8 cellular contexts compared by ENCODE assay signal in genomic region chr5:126594676-126595485, GRCh38. TPM values are rescaled to one million over a fixed set of nuclear protein-coding genes. Genes with fewer than 3 reads are reported as not detected.
DNase-seq lines count a peak whose midpoint lies in the region; ATAC-seq and TF ChIP-seq lines count a peak whose summit lies in the region.

TSS of gene ALDH7A1 (minus strand) at chr5:126595219. CDS start at chr5:126595198, 21 bp downstream.

- peaks cover 33% of the 10 kb centered on the region for H3K36me3 Mint-ChIP-seq in brain

- TF ChIP-seq RAD21 in Ishikawa (IDR thresholded peaks at IDR 0.05; ENCODE audit: low read depth) = peak; percentile 41

- no peak for TF ChIP-seq EP300 in Ishikawa (IDR thresholded peaks at IDR 0.05; ENCODE audit: borderline replicate concordance)

- H3K27me3 Mint-ChIP-seq in brain = peaks cover 3% of the 10 kb centered on the region

- peak; percentile 77 for ATAC-seq in GM21723 (IDR thresholded peaks at IDR 0.05; ENCODE audit: unreplicated experiment)

- H3K4me1 Mint-ChIP-seq in brain = peaks cover 37% of the 10 kb centered on the region

- peak; percentile 59 to 64 for TF ChIP-seq CTCF in brain (conservative IDR thresholded peaks at IDR 0.05)

- peak within 1 kb of the TSS; percentile 73 to 92 (median 89) for H3K27ac Mint-ChIP-seq in brain

- peak within 1 kb of the TSS; percentile 83 to 95 (median 88) for H3K4me3 Mint-ChIP-seq in brain

- DNase-seq in DMS79 (lab: John Stamatoyannopoulos, UW) (peak; percentile 78), SW480 (ENCODE audit: low spot score) (peak; percentile 98), hypothalamus (lab: John Stamatoyannopoulos, UW) (peak; percentile 49 to 94 (median 82)), pulmonary artery endothelial cell (ENCODE audit: low read depth, low spot score) (peak; percentile 90), GF-D8 (lab: John Stamatoyannopoulos, UW) (no peak)

- H3K9me3 Mint-ChIP-seq in brain = peaks cover 0 to 8% (median under 1%) of the 10 kb centered on the region in 5 experiments

TF ChIP-seq in Ishikawa, 13 proteins besides CTCF, POLR2A, EP300 and RAD21:
- no peak for TF ChIP-seq TCF12 (IDR thresholded peaks at IDR 0.05; ENCODE audit: low read depth)
- no peak for TF ChIP-seq REST (IDR thresholded peaks at IDR 0.05; ENCODE audit: low read depth)
- TF ChIP-seq YY1 (IDR thresholded peaks at IDR 0.05; ENCODE audit: low read depth) = 0 out of 2 replicates have a peak, but pooled peaks have one; percentile 27
- no peak for TF ChIP-seq FOXM1 (IDR thresholded peaks at IDR 0.05; ENCODE audit: borderline replicate concordance, low read depth)
- no peak for TF ChIP-seq EGR1 (IDR thresholded peaks at IDR 0.05)
- TF ChIP-seq TEAD4 (IDR thresholded peaks at IDR 0.05) = no peak
- no peak for TF ChIP-seq CEBPB (IDR thresholded peaks at IDR 0.05)
- no peak for TF ChIP-seq ZBTB7A (IDR thresholded peaks at IDR 0.05; ENCODE audit: low read depth)
- TF ChIP-seq MAX (IDR thresholded peaks at IDR 0.05) = peak; percentile 77
- TF ChIP-seq CREB1 (IDR thresholded peaks at IDR 0.05; ENCODE audit: low read depth) = no peak
- TF ChIP-seq TAF1 (IDR thresholded peaks at IDR 0.05; ENCODE audit: low read depth) = no peak

RNA-seq across cellular contexts. Expression of gene ALDH7A1, which starts in this region (rescaled TPM):
- polyA plus RNA-seq in brain (ENCODE audit: insufficient read depth, low read depth, low replicate concordance) = 57.0 TPM
- total RNA-seq in pulmonary artery endothelial cell = 54.0 and 65.5 TPM in 2 replicates
